24 cellular contexts compared by ENCODE assay signal in the genomic region with DNA sequence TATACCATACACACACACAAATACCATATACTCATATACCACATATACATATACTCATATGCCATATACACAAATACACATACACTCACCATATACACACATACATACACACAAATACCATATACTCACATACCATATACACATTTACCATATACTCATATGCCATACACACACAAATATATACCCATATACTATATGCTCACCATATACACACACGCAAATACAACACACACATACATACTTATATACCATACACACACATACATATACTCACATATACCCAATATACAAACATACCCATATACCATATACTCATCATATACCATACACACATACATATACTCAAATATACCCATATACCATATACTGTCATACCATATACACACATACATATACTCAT.
DNase-seq lines count a peak whose midpoint lies in the region; ATAC-seq and TF ChIP-seq lines count a peak whose summit lies in the region.
"Had no signal": no experiment of that assay in that cellular context is flagged by ENCODE, and none has a peak within 500 bp of the region (broad histone marks: within the 10 kb centered on the region; RNA-seq: fewer than 3 reads in every experiment).

No MANE protein-coding gene starts in this region.

- peaks cover 41% of the 10 kb centered on the region for H3K4me1 Mint-ChIP-seq in memory B cell

- no peaks in the 10 kb centered on the region for H3K27me3 Mint-ChIP-seq in memory B cell
- H3K27me3 Mint-ChIP-seq: CD4-positive, alpha-beta T cell; T-cell had no signal

- H3K9me3 ChIP-seq in right atrium auricular region (no peaks in the 10 kb centered on the region), adrenal gland (replicated peaks in 1 of 3) (no peaks in the 10 kb centered on the region), tibial artery (no peaks in the 10 kb centered on the region)
- H3K9me3 ChIP-seq: stomach had no signal

- no peaks in the 10 kb centered on the region for H3K9me3 Mint-ChIP-seq in memory B cell
- H3K9me3 Mint-ChIP-seq: activated naive CD4-positive, alpha-beta T cell treated with anti-CD3 and anti-CD28 coated beads, Interleukin-2, amount 50 U/mL, for 72 hours; activated T-cell treated with anti-CD3 and anti-CD28 coated beads, Interleukin-2, amount 50 U/mL, for 4 hours; CD4-positive, alpha-beta T cell; neural progenitor cell; T-cell had no signal

- peak overlapping the region; percentile 75 for H3K27ac Mint-ChIP-seq in memory B cell

- no peak overlapping the region for H3K4me3 Mint-ChIP-seq in memory B cell
- H3K4me3 Mint-ChIP-seq: activated T-cell treated with anti-CD3 and anti-CD28 coated beads, Interleukin-2, amount 50 U/mL, for 4 hours; CD4-positive, alpha-beta T cell; neural progenitor cell; T-cell had no signal

- peaks cover 23% of the 10 kb centered on the region for H3K36me3 ChIP-seq in right atrium auricular region
- peaks cover 0 to 45% of the 10 kb centered on the region in 2 donors for H3K36me3 ChIP-seq in adrenal gland (replicated peaks in 1 of 2)
- H3K36me3 ChIP-seq in tibial artery = peaks cover 14 to 34% (median 24%) of the 10 kb centered on the region in 3 donors

- TF ChIP-seq CTCF in right atrium auricular region (IDR thresholded peaks at IDR 0.05) = no peak
- no peak for TF ChIP-seq CTCF in adrenal gland (IDR thresholded peaks at IDR 0.05)
- TF ChIP-seq CTCF in tibial artery (IDR thresholded peaks at IDR 0.05) = no peak

- no peaks in the 10 kb centered on the region for H3K27me3 ChIP-seq in right atrium auricular region
- no peaks in the 10 kb centered on the region for H3K27me3 ChIP-seq in adrenal gland
- no peaks in the 10 kb centered on the region for H3K27me3 ChIP-seq in tibial artery
- H3K27me3 ChIP-seq: neural progenitor cell, stomach had no signal

- no peak for TF ChIP-seq POLR2A in adrenal gland (IDR thresholded peaks at IDR 0.05)

- ATAC-seq in Right ventricle myocardium superior (ENCODE audit: poor library complexity) (no peak), memory B cell (ENCODE audit: low read depth) (no peak)
- ATAC-seq: activated T-cell treated with anti-CD3 and anti-CD28 coated beads, Interleukin-2, amount 50 U/mL, for 4 hours; T-cell had no signal

- intact Hi-C loops in Right ventricle myocardium superior (cut with DNase I) = no loop called here
- intact Hi-C loops in adrenal gland (cut with DNase I) = no loop called here
- intact Hi-C loops in tibial artery (cut with DNase I; ENCODE audit: low total_unique reads) = no loop called here

- H3K4me3 ChIP-seq in right atrium auricular region (no peak overlapping the region), adrenal gland (no peak overlapping the region), tibial artery (no peak overlapping the region)
- H3K4me3 ChIP-seq: neural progenitor cell, stomach had no signal

- 92 to 100% (median 94%) methylated on average over 1 of the region's 1 CpG for WGBS in adrenal gland, 4 donors

- H3K27ac ChIP-seq in right atrium auricular region = peak overlapping the region; percentile 69 to 79
- peak overlapping the region in 3 of 5 donors; percentile 16 to 69 (median 48) for H3K27ac ChIP-seq in adrenal gland
- peak overlapping the region; percentile 35 to 66 for H3K27ac ChIP-seq in tibial artery
- H3K27ac ChIP-seq: neural progenitor cell had no signal

- peaks cover 29% of the 10 kb centered on the region for H3K36me3 Mint-ChIP-seq in memory B cell

- H3K4me1 ChIP-seq in right atrium auricular region (peaks cover 0 to 57% of the 10 kb centered on the region in 2 donors), adrenal gland (replicated peaks in 1 of 2) (peaks cover 28 to 58% of the 10 kb centered on the region in 2 donors), tibial artery (peaks cover 0 to 52% (median 43%) of the 10 kb centered on the region in 4 donors)
- H3K4me1 ChIP-seq: neural progenitor cell had no signal

- DNase-seq in right atrium auricular region (ENCODE audit: low spot score) (no peak), Right ventricle myocardium superior (no peak), adrenal gland (no peak), memory B cell (ENCODE audit: low spot score in 2 of 2) (no peak), tibial artery (no peak), NCI-H69 (lab: John Stamatoyannopoulos, UW) (no peak), NAMALWA (ENCODE audit: low spot score) (no peak), anterior cingulate cortex (lab: John Stamatoyannopoulos, UW) (no peak)
- DNase-seq: activated CD4-positive, alpha-beta T cell treated with anti-CD3 and anti-CD28 coated beads, Interleukin-2, amount 50 U/mL, for 48 hours; activated T-cell treated with anti-CD3 and anti-CD28 coated beads, Interleukin-2, amount 50 U/mL, for 4 hours; CD4-positive, alpha-beta T cell; central memory CD4-positive, alpha-beta T cell; effector memory CD4-positive, alpha-beta T cell; hippocampal formation; islet precursor cell; mesendoderm; NCI-H1436; NCI-H345; NK-92 treated with Interleukin-12 subunit alpha and Interleukin-12 subunit beta, amount 100 ng/mL, for 24 hours; retina; stomach; T-cell had no signal
